Comparison of ENCODE assay signal across 1 cellular context in genomic region chr4:815464-816146, GRCh38.
TF ChIP-seq lines count a peak whose summit lies in the region.

No MANE protein-coding gene starts in this region.

TF ChIP-seq in HEK293, 187 proteins besides CTCF, POLR2A, EP300 and RAD21 (continued from another document):
- TF ChIP-seq ZNF18 (tag by site-specific recombination; IDR thresholded peaks at IDR 0.05) (no peak), SP7 (tag by site-specific recombination; IDR thresholded peaks at IDR 0.05) (peak; percentile 66; the same call in 1 of the 2 replicates), BCL6B (tag by site-specific recombination; IDR thresholded peaks at IDR 0.05) (no peak), ZNF394 (tag by site-specific recombination; IDR thresholded peaks at IDR 0.05; ENCODE audit: borderline replicate concordance) (peak; percentile 54; the same call in 1 of the 2 replicates), ZBTB44 (tag by site-specific recombination; IDR thresholded peaks at IDR 0.05) (peak; percentile 83), ZNF404 (tag by site-specific recombination; IDR thresholded peaks at IDR 0.05) (no peak), ZNF184 (tag by site-specific recombination; IDR thresholded peaks at IDR 0.05) (no peak), SCRT1 (tag by site-specific recombination; IDR thresholded peaks at IDR 0.05; ENCODE audit: borderline replicate concordance) (peak; percentile 82; the same call in 1 of the 2 replicates), ZNF610 (tag by site-specific recombination; IDR thresholded peaks at IDR 0.05; ENCODE audit: borderline replicate concordance) (0 out of 2 replicates have a peak, but pooled peaks have one; percentile 23), ZNF600 (tag by site-specific recombination; IDR thresholded peaks at IDR 0.05) (peak; percentile 67), TRIM28 (IDR thresholded peaks at IDR 0.05; ENCODE audit: borderline replicate concordance, low read length) (0 out of 2 replicates have a peak, but pooled peaks have one; percentile 14), GLIS2 (tag by site-specific recombination; IDR thresholded peaks at IDR 0.05) (peak; percentile 48), OSR2 (tag by site-specific recombination; IDR thresholded peaks at IDR 0.05) (peak; percentile 96), SCRT2 (tag by site-specific recombination; IDR thresholded peaks at IDR 0.05) (peak; percentile 92), GLIS1 (tag by site-specific recombination; IDR thresholded peaks at IDR 0.05) (peak; percentile 94)
